28 cellular contexts compared by ENCODE assay signal in the genomic region with DNA sequence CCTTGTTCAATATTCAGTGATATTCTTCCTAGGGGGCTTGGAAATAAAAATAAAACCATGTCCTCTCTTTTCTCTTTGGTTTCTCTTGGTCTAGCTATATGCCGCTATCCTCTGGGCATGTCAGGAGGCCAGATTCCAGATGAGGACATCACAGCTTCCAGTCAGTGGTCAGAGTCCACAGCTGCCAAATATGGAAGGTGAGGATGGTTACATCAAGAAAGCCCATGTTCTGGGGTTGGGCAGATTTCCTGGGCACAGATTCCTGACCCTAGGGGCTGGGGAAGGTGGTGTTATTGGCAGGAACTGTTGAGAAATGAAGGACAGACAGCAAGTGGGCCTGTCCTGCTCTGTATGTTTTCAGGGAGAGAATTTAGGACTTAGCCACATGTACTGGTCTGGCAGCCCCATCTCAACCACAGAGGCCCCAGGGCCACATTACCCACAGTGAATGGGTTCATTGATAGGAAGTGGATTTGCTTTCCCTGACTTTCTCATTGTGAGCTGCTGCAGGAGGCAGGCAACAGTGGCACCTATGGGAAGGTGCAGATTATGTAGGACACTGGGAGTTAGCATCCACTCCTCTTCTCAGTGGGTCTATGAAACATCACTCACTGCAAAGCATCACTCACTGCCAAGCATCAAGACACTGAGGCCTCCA. TPM values are rescaled to one million over a fixed set of nuclear protein-coding genes. Genes with fewer than 3 reads are reported as not detected.
A peak's percentile ranks its signal among the peaks of the same experiment; 100 is the strongest.
DNase-seq lines count a peak whose midpoint lies in the region; ATAC-seq, FAIRE-seq and TF ChIP-seq lines count a peak whose summit lies in the region.
"Had no signal": no experiment of that assay in that cellular context is flagged by ENCODE, and none has a peak within 500 bp of the region (broad histone marks: within the 10 kb centered on the region; RNA-seq: fewer than 3 reads in every experiment).

No MANE protein-coding gene starts in this region.

- dilution Hi-C loops in IMR-90 (cut with HindIII; ENCODE audit: low sequenced_read_pairs, unreplicated experiment): no loop called here

- no peak for ATAC-seq in IMR-90 (ENCODE audit: low read depth)
- ATAC-seq in K562: peak; percentile 47
- peak; percentile 99 for ATAC-seq in HepG2
- ATAC-seq in HG02973 (IDR thresholded peaks at IDR 0.05; ENCODE audit: unreplicated experiment): no peak
- ATAC-seq: A549; activated T-helper 17 cell treated with anti-CD3 and anti-CD28 coated beads, Interleukin-2, amount 50 U/mL, for 72 hours; gastroesophageal sphincter; T-helper 17 cell had no signal

- peaks cover 22% of the 10 kb centered on the region for H3K9me1 ChIP-seq in IMR-90 (ENCODE audit: insufficient read depth, low read length)
- H3K9me1 ChIP-seq in K562 (ENCODE audit: control insufficient read depth, insufficient read depth, low read length): no peaks in the 10 kb centered on the region

- H3K79me2 ChIP-seq in ACC112 (ENCODE audit: control insufficient read depth, insufficient read depth, low read length, unreplicated experiment): no peaks in the 10 kb centered on the region
- no peaks in the 10 kb centered on the region for H3K79me2 ChIP-seq in K562 (ENCODE audit: control insufficient read depth, insufficient read depth, low read length)
- H3K79me2 ChIP-seq in HepG2 (ENCODE audit: insufficient read depth, low read length): no peaks in the 10 kb centered on the region

- H3K9me3 ChIP-seq in IMR-90 (ENCODE audit: control insufficient read depth, insufficient read depth, low read length): no peaks in the 10 kb centered on the region
- no peaks in the 10 kb centered on the region for H3K9me3 ChIP-seq in K562 (replicated peaks; ENCODE audit: control insufficient read depth, insufficient read depth, low read depth, low read length)
- no peaks in the 10 kb centered on the region for H3K9me3 ChIP-seq in HepG2 (ENCODE audit: low read length)
- H3K9me3 ChIP-seq: A549, ascending aorta, gastroesophageal sphincter, HAP-1, right atrium auricular region had no signal

- peaks cover 14 to 40% of the 10 kb centered on the region in 2 experiments; a peak in 3 of 4 replicates for H3K79me1 ChIP-seq in IMR-90 (ENCODE audit: low read depth in 1 of 2, low read length in 2 of 2)

- no peak for TF ChIP-seq CTCF in IMR-90 (conservative IDR thresholded peaks at IDR 0.05; ENCODE audit: low read depth, low read length)
- TF ChIP-seq CTCF in K562 (IDR thresholded peaks at IDR 0.05 in 2 of 3, conservative IDR thresholded peaks at IDR 0.05 in 1 of 3; ENCODE audit: insufficient read depth in 2 of 3, low read depth in 1 of 3, low read length in 3 of 3): no peak
- TF ChIP-seq CTCF in HepG2 (CRISPR knock-in tag; IDR thresholded peaks at IDR 0.05): peak; percentile 50
- TF ChIP-seq CTCF in GM20000 (IDR thresholded peaks at IDR 0.05; ENCODE audit: extremely low read depth, missing control alignments): no peak

- H3K18ac ChIP-seq in IMR-90 (ENCODE audit: low read depth, low read length): no peak overlapping the region

- CTCF ChIA-PET in IMR-90 (lab: Yijun Ruan, JAX): interaction anchor here (0.7 kb wide), 1 partner anchor 122 kb away, joined by 4 read pairs; no protein-coding TSS in a partner anchor
- CTCF ChIA-PET in K562 (lab: Yijun Ruan, JAX; ENCODE audit: low intra/inter-chr PET ratio): no interaction called here
- CTCF ChIA-PET in HepG2 (lab: Yijun Ruan, JAX; ENCODE audit: low intra/inter-chr PET ratio, low total read pairs): no interaction called here

- H2BK5ac ChIP-seq in IMR-90 (ENCODE audit: low read depth, low read length, poor library complexity, severe bottlenecking): no peak overlapping the region

- H2BK120ac ChIP-seq in IMR-90 (ENCODE audit: low read depth, low read length): no peak overlapping the region

- H2AK9ac ChIP-seq in IMR-90 (replicated peaks; ENCODE audit: low read depth, low read length, poor library complexity): peak overlapping the region; percentile 39

- H3K27ac ChIP-seq in ACC112 (ENCODE audit: low read depth, low read length) (peak overlapping the region; percentile 50; the same call in 1 of the 2 replicates), IMR-90 (ENCODE audit: insufficient read depth, low read length) (no peak overlapping the region), K562 (ENCODE audit: extremely low read depth, low read depth, low read length) (no peak overlapping the region), HepG2 (ENCODE audit: extremely low read length, insufficient read depth, low read length) (peak overlapping the region; percentile 30)
- H3K27ac ChIP-seq: A549, PC-9, right atrium auricular region had no signal

- no peak overlapping the region for H3K23ac ChIP-seq in IMR-90 (ENCODE audit: low read depth, low read length)

- H4K91ac ChIP-seq in IMR-90 (ENCODE audit: insufficient read depth, low read depth, low read length): no peak overlapping the region

- no TSS peak for BruUV-seq in IMR-90 (replicated peaks; lab: Mats Ljungman, UMichigan)
- no TSS peak for BruUV-seq in K562 (replicated peaks; lab: Mats Ljungman, UMichigan)
- no TSS peak for BruUV-seq in HepG2 (replicated peaks; lab: Mats Ljungman, UMichigan)

- H2BK20ac ChIP-seq in IMR-90 (ENCODE audit: low read depth, low read length): no peak overlapping the region

- H3K9ac ChIP-seq in IMR-90 (ENCODE audit: low read depth, low read length): no peak overlapping the region
- H3K9ac ChIP-seq in K562 (ENCODE audit: insufficient read depth in 1 of 2, low read depth in 2 of 2, low read length in 2 of 2): no peak overlapping the region
- H3K9ac ChIP-seq in HepG2 (ENCODE audit: insufficient read depth, low read depth, low read length): no peak overlapping the region

- H2AK5ac ChIP-seq in IMR-90 (ENCODE audit: low read depth, low read length): no peak overlapping the region

- H3K4me1 ChIP-seq in ACC112 (ENCODE audit: control insufficient read depth, insufficient read depth, low read length, unreplicated experiment): peaks cover 45% of the 10 kb centered on the region
- H3K4me1 ChIP-seq in IMR-90 (ENCODE audit: control insufficient read depth, insufficient read depth, low read length): peaks cover 14% of the 10 kb centered on the region; the same call in 1 of the 2 replicates
- H3K4me1 ChIP-seq in K562 (replicated peaks in 1 of 2; ENCODE audit: control insufficient read depth in 2 of 2, insufficient read depth in 2 of 2, low read length in 2 of 2): no peaks in the 10 kb centered on the region
- H3K4me1 ChIP-seq in HepG2 (ENCODE audit: insufficient read depth, low read length): peaks cover 18% of the 10 kb centered on the region
- H3K4me1 ChIP-seq: A549, ascending aorta, HAP-1, right atrium auricular region had no signal

- intact Hi-C loops in IMR-90 (cut with micrococcal nuclease): no loop called here
- intact Hi-C loops in K562 (cut with micrococcal nuclease): no loop called here
- intact Hi-C loops in HepG2 (cut with micrococcal nuclease; ENCODE audit: unreplicated experiment): loop anchor here (2.0 to 5.0 kb wide), 3 partner anchors 56 to 546 kb away; no protein-coding TSS in a partner anchor

- TF ChIP-seq EP300 in K562 (IDR thresholded peaks at IDR 0.05; ENCODE audit: low read length): no peak
- no peak for TF ChIP-seq EP300 in HepG2 (IDR thresholded peaks at IDR 0.05; ENCODE audit: low read depth in 2 of 2, low read length in 2 of 2)
- TF ChIP-seq EP300 in HepG2 (CRISPR knock-in tag; IDR thresholded peaks at IDR 0.05; ENCODE audit: borderline replicate concordance): no peak

- TF ChIP-seq RAD21 in IMR-90 (IDR thresholded peaks at IDR 0.05; ENCODE audit: low read length) (no peak), K562 (CRISPR knock-in tag; conservative IDR thresholded peaks at IDR 0.05 in 1 of 2, IDR thresholded peaks at IDR 0.05 in 1 of 2) (peak in 1 of 2 experiments; percentile 46; a peak in 2 of 4 replicates), HepG2 (CRISPR knock-in tag; IDR thresholded peaks at IDR 0.05) (peak; percentile 19; the same call in 1 of the 2 replicates)

- FAIRE-seq in K562 (lab: Jason Lieb, UNC): no peak
- FAIRE-seq in HepG2 (lab: Jason Lieb, UNC): peak; percentile 83
- FAIRE-seq: A549 had no signal

- POLR2A ChIA-PET in IMR-90 (lab: Charles Lee; ENCODE audit: unreplicated experiment): no interaction called here
- POLR2A ChIA-PET in K562 (lab: Yijun Ruan, JAX): no interaction called here
- POLR2A ChIA-PET in HepG2 (lab: Yijun Ruan, JAX): interaction anchor here (1.3 kb wide), 1 partner anchor 21 kb away, joined by 4 read pairs; no protein-coding TSS in a partner anchor

- H4K8ac ChIP-seq in IMR-90 (ENCODE audit: low read depth in 2 of 2, low read length in 2 of 2): no peak overlapping the region; a peak in 1 of 4 replicates

- in situ Hi-C loops in IMR-90 (cut with MboI; ENCODE audit: low sequenced_read_pairs): no loop called here
- in situ Hi-C loops in K562 (cut with MboI): no loop called here
- in situ Hi-C loops in HepG2 (cut with HindIII; ENCODE audit: extremely low pct_ligation_motif_present, low pct_unique_long_range_greater_than_20kb): no loop called here

- no CpG with 5 or more reads among the region's 1 CpG for WGBS in IMR-90 (ENCODE audit: extremely low coverage in 2 of 2, insufficient read length in 1 of 2), 2 experiments
- 92% methylated on average over 1 of the region's 1 CpG for WGBS in K562 (ENCODE audit: insufficient coverage, low coverage, missing lambda C conversion rate)
- WGBS in HepG2 (ENCODE audit: low lambda C conversion rate): 43% methylated on average over 1 of the region's 1 CpG

- H3K4me2 ChIP-seq in IMR-90 (ENCODE audit: low read depth, low read length) (no peak overlapping the region), K562 (ENCODE audit: insufficient read depth, low read length) (no peak overlapping the region), HepG2 (ENCODE audit: low read depth, low read length) (peak overlapping the region; percentile 41)
- H3K4me2 ChIP-seq: A549, PC-9 had no signal

- H2AFZ ChIP-seq in ACC112 (ENCODE audit: low read length, unreplicated experiment) (no peak overlapping the region), IMR-90 (replicated peaks; ENCODE audit: low read length, poor library complexity) (no peak overlapping the region), K562 (ENCODE audit: low read depth, low read length) (no peak overlapping the region), HepG2 (ENCODE audit: low read length) (peak overlapping the region; percentile 52)
- H2AFZ ChIP-seq: PC-9 had no signal

- no peak overlapping the region for H2BK15ac ChIP-seq in IMR-90 (ENCODE audit: low read depth, low read length)

- H3K36me3 ChIP-seq in ACC112 (ENCODE audit: insufficient read depth, low read length) (peaks cover 42% of the 10 kb centered on the region), IMR-90 (ENCODE audit: control insufficient read depth, insufficient read depth, low read length) (peaks cover 32% of the 10 kb centered on the region), K562 (ENCODE audit: control insufficient read depth, insufficient read depth, low read length) (no peaks in the 10 kb centered on the region), HepG2 (replicated peaks in 1 of 2; ENCODE audit: control insufficient read depth in 1 of 2, insufficient read depth in 2 of 2, low read length in 2 of 2) (no peaks in the 10 kb centered on the region)
- H3K36me3 ChIP-seq: HAP-1 had no signal

- H4K20me1 ChIP-seq in IMR-90 (ENCODE audit: insufficient read depth, low read length): peaks cover 10% of the 10 kb centered on the region; the same call in 1 of the 2 replicates
- no peaks in the 10 kb centered on the region for H4K20me1 ChIP-seq in K562 (replicated peaks; ENCODE audit: control insufficient read depth, insufficient read depth, low read length)
- H4K20me1 ChIP-seq in HepG2 (ENCODE audit: insufficient read depth, low read length): no peaks in the 10 kb centered on the region

- H3K4me3 ChIP-seq in ACC112 (ENCODE audit: low read depth, low read length): no peak overlapping the region
- H3K4me3 ChIP-seq in IMR-90 (ENCODE audit: insufficient read depth, low read depth, low read length): no peak overlapping the region
- H3K4me3 ChIP-seq in K562: no peak overlapping the region
- peak overlapping the region in 1 of 3 experiments; percentile 4; a peak in 1 of 6 replicates for H3K4me3 ChIP-seq in HepG2 (replicated peaks in 1 of 3; ENCODE audit: insufficient read depth in 1 of 3, low read depth in 2 of 3, low read length in 3 of 3)
- H3K4me3 ChIP-seq: A549, ascending aorta, gastroesophageal sphincter, HAP-1, PC-9, right atrium auricular region had no signal

- no peak overlapping the region for H3K56ac ChIP-seq in IMR-90 (ENCODE audit: extremely low read depth, insufficient read depth, low read length)

- no peak overlapping the region for H3K14ac ChIP-seq in IMR-90 (replicated peaks; ENCODE audit: low read depth, low read length)

- no peak for TF ChIP-seq POLR2A in IMR-90 (IDR thresholded peaks at IDR 0.05; ENCODE audit: low read depth, low read length)
- no peak for TF ChIP-seq POLR2A in K562 (conservative IDR thresholded peaks at IDR 0.05)
- no peak for TF ChIP-seq POLR2A in HepG2 (IDR thresholded peaks at IDR 0.05; ENCODE audit: insufficient read depth in 1 of 2, low read depth in 2 of 2, low read length in 2 of 2)

- no peak overlapping the region for H4K5ac ChIP-seq in IMR-90 (ENCODE audit: low read depth, low read length)

- no peak overlapping the region for H3K4ac ChIP-seq in IMR-90 (ENCODE audit: low read depth, low read length)

- no peaks in the 10 kb centered on the region for H3K27me3 ChIP-seq in ACC112 (ENCODE audit: insufficient read depth, low read length)
- no peaks in the 10 kb centered on the region for H3K27me3 ChIP-seq in IMR-90 (ENCODE audit: control insufficient read depth, insufficient read depth, low read length)
- 0 out of 5 replicates have a peak, but pooled peaks cover 0 to 5% of the 10 kb centered on the region in 2 experiments for H3K27me3 ChIP-seq in K562 (ENCODE audit: control insufficient read depth in 2 of 2, insufficient read depth in 2 of 2, low read length in 2 of 2)
- no peaks in the 10 kb centered on the region for H3K27me3 ChIP-seq in HepG2 (ENCODE audit: control insufficient read depth in 1 of 2, insufficient read depth in 2 of 2, low read length in 2 of 2)
- H3K27me3 ChIP-seq: ascending aorta, gastroesophageal sphincter, right atrium auricular region had no signal

- no peak for DNase-seq in IMR-90
- no peak for DNase-seq in K562 (ENCODE audit: extremely low read depth in 1 of 4, low spot score in 3 of 4)
- peak; percentile 68 for DNase-seq in HepG2 (ENCODE audit: low spot score)
- DNase-seq in effector CD8-positive, alpha-beta T cell (lab: John Stamatoyannopoulos, UW): no peak
- DNase-seq in GM20000 (ENCODE audit: low spot score): no peak
- DNase-seq in stimulated activated CD4-positive, alpha-beta T cell treated with anti-CD3 and anti-CD28 coated beads, Interleukin-12 subunit alpha, Interleukin-12 subunit beta, amount 100 ng/mL, for 4 hours: no peak
- DNase-seq: activated CD8-positive, alpha-beta memory T cell treated with anti-CD3 and anti-CD28 coated beads, Interleukin-2, amount 50 U/mL, for 4 hours; C1 segment of cervical spinal cord; caudate nucleus; islet precursor cell; KG1; naive B cell; NCI-H1048; NCI-H187; NCI-H226; NCI-H82; PC-9; SIG-M5; stimulated activated CD4-positive, alpha-beta T cell treated with anti-CD3 and anti-CD28 coated beads, Interleukin-15, amount 100 ng/mL, for 24 hours; T-helper 17 cell had no signal

RNA-seq across cellular contexts. Expression of a gene that starts 37.4 kb away (rescaled TPM):
- total RNA-seq in IMR-90 (2012; rRNA removed) (11.7 and 17.7 TPM in 2 replicates), K562 (2014; rRNA removed) (13.7 and 17.3 TPM in 2 replicates), K562 (2014; rRNA removed; fragmentation: Illumina TruSeq; extraction: Trizol) (22.4 and 24.2 TPM in 2 replicates), K562 (2015; rRNA removed; fragmentation: Illumina TruSeq; extraction: Trizol) (11.8 and 12.7 TPM in 2 replicates), K562 (2021) (16.1 and 19.1 TPM in 2 replicates), HepG2 (2016; rRNA removed; fragmentation: Illumina TruSeq; extraction: Trizol) (65.0 and 84.9 TPM in 2 replicates)
- polyA plus RNA-seq in IMR-90 (2012; rRNA removed) (10.6 and 11.1 TPM in 2 replicates), K562 (2011; rRNA removed) (48.7 and 64.4 TPM in 2 replicates), K562 (2014; fragmentation: Illumina TruSeq; extraction: Trizol) (20.6 and 21.3 TPM in 2 replicates), K562 (2014; fragmentation: Nextera tagmentation; extraction: Ambion mirVana) (10 to 100 TPM; 26.8 to 27.1 TPM), K562 (2014; rRNA removed) (14.7 and 17.4 TPM in 2 replicates), HepG2 (2011; rRNA removed) (43.9 and 53.8 TPM in 2 replicates)
- polyA plus RNA-seq in IMR-90 (2012; cell fraction: cytosol; rRNA removed): 3.3 and 4.7 TPM in 2 replicates
- 7.1 and 15.5 TPM in 2 replicates for polyA plus RNA-seq in IMR-90 (2012; cell fraction: nucleus; rRNA removed; ENCODE audit: low replicate concordance)
- 157 and 257 TPM in 2 replicates for total RNA-seq in K562 (2011; cell fraction: chromatin; rRNA removed; ENCODE audit: low replicate concordance)
- total RNA-seq in K562 (2011; cell fraction: nucleolus; rRNA removed): 109 and 136 TPM in 2 replicates
- total RNA-seq in K562 (2011; cell fraction: nucleoplasm; rRNA removed): 148 and 149 TPM in 2 replicates
- polyA plus RNA-seq in K562 (2011; cell fraction: cytosol; rRNA removed): 25.3 and 49.2 TPM in 2 replicates
- polyA plus RNA-seq in K562 (2011; cell fraction: nucleus; rRNA removed): 96.4 and 128 TPM in 2 replicates
- polyA plus RNA-seq in K562 (2012): 26.9 and 27.3 TPM in 2 replicates
- 43.4 and 48.0 TPM in 2 replicates for polyA minus RNA-seq in K562 (2011; rRNA and poly(A)+ RNA removed)
- polyA minus RNA-seq in K562 (2011; cell fraction: cytosol; rRNA and poly(A)+ RNA removed): 23.9 and 29.6 TPM in 2 replicates
- polyA minus RNA-seq in K562 (2011; cell fraction: nucleus; rRNA and poly(A)+ RNA removed): 66.2 and 109 TPM in 2 replicates
- total RNA-seq in HepG2 (2016; cell fraction: cytosol; rRNA removed; fragmentation: Illumina TruSeq; extraction: Trizol; ENCODE audit: low read depth): 19.6 and 20.7 TPM in 2 replicates
- 66.9 and 80.3 TPM in 2 replicates for total RNA-seq in HepG2 (2016; cell fraction: insoluble cytoplasmic fraction; rRNA removed; fragmentation: Illumina TruSeq; extraction: Trizol)
- total RNA-seq in HepG2 (2016; cell fraction: membrane; rRNA removed; fragmentation: Illumina TruSeq; extraction: Trizol): 25.6 and 29.3 TPM in 2 replicates
- 62.8 and 71.0 TPM in 2 replicates for total RNA-seq in HepG2 (2016; cell fraction: nucleus; rRNA removed; fragmentation: Illumina TruSeq; extraction: Trizol)
- 24.8 and 39.5 TPM in 2 replicates for polyA plus RNA-seq in HepG2 (2011; cell fraction: cytosol; rRNA removed)
- polyA plus RNA-seq in HepG2 (2011; cell fraction: nucleus; rRNA removed): 49.1 and 67.5 TPM in 2 replicates
- 47.0 and 66.9 TPM in 2 replicates for polyA plus RNA-seq in HepG2 (2012)
- 13.5 and 13.7 TPM in 2 replicates for polyA plus RNA-seq in HepG2 (2016; cell fraction: cytosol; fragmentation: Illumina TruSeq; extraction: Trizol; ENCODE audit: low read depth)
- polyA plus RNA-seq in HepG2 (2016; cell fraction: insoluble cytoplasmic fraction; fragmentation: Illumina TruSeq; extraction: Trizol; ENCODE audit: low read depth): 44.9 and 50.0 TPM in 2 replicates
- 13.6 and 15.4 TPM in 2 replicates for polyA plus RNA-seq in HepG2 (2016; cell fraction: membrane; fragmentation: Illumina TruSeq; extraction: Trizol; ENCODE audit: low read depth)
- 83.6 and 94.8 TPM in 2 replicates for polyA plus RNA-seq in HepG2 (2016; cell fraction: nucleus; fragmentation: Illumina TruSeq; extraction: Trizol; ENCODE audit: insufficient read depth, low read depth)
- 20.4 and 32.2 TPM in 2 replicates for polyA minus RNA-seq in HepG2 (2011; rRNA and poly(A)+ RNA removed; ENCODE audit: low replicate concordance)
- polyA minus RNA-seq in HepG2 (2011; cell fraction: cytosol; rRNA and poly(A)+ RNA removed): 10.3 and 17.5 TPM in 2 replicates
- polyA minus RNA-seq in HepG2 (2011; cell fraction: nucleus; rRNA and poly(A)+ RNA removed): 79.4 and 125 TPM in 2 replicates

Comparison
In these comparisons a context has a peak if more than half of its experiments do, and no peak if none do; other contexts are left out.
1. H3K27ac ChIP-seq: peak in ACC112 (single experiment) and HepG2 (single experiment); none in IMR-90 (single experiment) and K562 (single experiment).
2. ATAC-seq: peak in K562 (single experiment) and HepG2 (single experiment); none in IMR-90 (single experiment) and HG02973 (single experiment).